1 cellular context compared by ENCODE assay signal in genomic region chr19:15871570-15871969, GRCh38.
TF ChIP-seq lines count a peak whose summit lies in the region.

No MANE protein-coding gene starts in this region.

TF ChIP-seq in GM23338, 12 proteins besides CTCF, POLR2A, EP300 and RAD21:
- TF ChIP-seq ZNF462 (CRISPR knock-in tag; IDR thresholded peaks at IDR 0.05) (no peak), NANOG (IDR thresholded peaks at IDR 0.05; ENCODE audit: borderline replicate concordance) (no peak), ZNF331 (CRISPR knock-in tag; IDR thresholded peaks at IDR 0.05; ENCODE audit: low read depth) (no peak), EZH2phosphoT487 (IDR thresholded peaks at IDR 0.05; ENCODE audit: unreplicated experiment) (no peak), REST (IDR thresholded peaks at IDR 0.05; ENCODE audit: unreplicated experiment) (no peak), ZNF114 (CRISPR knock-in tag; IDR thresholded peaks at IDR 0.05) (no peak), STAT1 (IDR thresholded peaks at IDR 0.05; ENCODE audit: unreplicated experiment) (no peak), ETS1 (IDR thresholded peaks at IDR 0.05) (no peak), POLR2AphosphoS5 (IDR thresholded peaks at IDR 0.05; ENCODE audit: low read depth) (no peak), EZH2 (IDR thresholded peaks at IDR 0.05; ENCODE audit: low read depth, unreplicated experiment) (no peak), JUNB (IDR thresholded peaks at IDR 0.05; ENCODE audit: unreplicated experiment) (no peak)
